28 cellular contexts compared by ENCODE assay signal in the genomic region with DNA sequence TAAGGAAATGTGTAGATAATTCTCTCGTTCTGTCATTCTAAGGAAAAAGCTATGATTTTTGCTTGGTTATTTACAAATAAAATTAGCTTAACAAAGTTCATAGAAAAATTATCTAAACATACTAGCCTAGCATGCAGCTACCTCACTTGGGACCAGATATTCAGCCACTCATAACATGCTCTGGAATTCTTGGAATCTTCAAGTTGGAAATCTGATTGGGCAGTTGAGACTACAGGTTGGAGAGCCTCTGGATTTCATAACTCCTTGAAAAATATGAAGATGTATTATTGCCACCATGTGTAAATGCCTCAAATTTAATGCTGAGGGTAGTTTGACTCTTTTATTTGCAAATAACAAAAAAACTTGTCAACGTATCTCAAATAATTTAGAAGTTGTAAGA.
"Had no signal": no experiment of that assay in that cellular context is flagged by ENCODE, and none has a peak within 500 bp of the region (broad histone marks: within the 10 kb centered on the region; RNA-seq: fewer than 3 reads in every experiment).

No MANE protein-coding gene starts in this region.

- H3K4me1 ChIP-seq: colonic mucosa, lower lobe of right lung, prostate gland, right atrium auricular region, stomach, thyroid gland had no signal

- H3K27ac ChIP-seq: colonic mucosa, epithelial cell of prostate, lower lobe of right lung, prostate gland, right atrium auricular region, stomach, thyroid gland had no signal

- H3K27me3 Mint-ChIP-seq: dendritic cell treated with granulocyte-macrophage colony-stimulating factor and Interleukin-4, amounts not matched to agents 40 ng/mL and 50 ng/mL, for 4 days; naive B cell; natural killer cell treated with Interleukin-12 subunit alpha and Interleukin-12 subunit beta and Interleukin-15 and Interleukin-18, amount 100 ng/mL, for 72 hours; type B pancreatic cell had no signal

- H3K27me3 ChIP-seq: colonic mucosa, right atrium auricular region, stomach, thyroid gland had no signal

- H3K9me3 ChIP-seq: colonic mucosa, lower lobe of right lung, mucosa of descending colon, prostate gland, right atrium auricular region, stomach, thyroid gland had no signal

- H3K27ac Mint-ChIP-seq: dendritic cell treated with granulocyte-macrophage colony-stimulating factor and Interleukin-4, amounts not matched to agents 40 ng/mL and 50 ng/mL, for 4 days; endodermal cell; immature natural killer cell; naive B cell; natural killer cell treated with Interleukin-12 subunit alpha and Interleukin-12 subunit beta and Interleukin-15 and Interleukin-18, amount 100 ng/mL, for 72 hours; stimulated activated effector memory CD8-positive, alpha-beta T cell treated with anti-CD3 and anti-CD28 coated beads, Interleukin-12 subunit alpha, Interleukin-12 subunit beta, amount 100 ng/mL, for 72 hours; type B pancreatic cell had no signal

- H3K36me3 Mint-ChIP-seq: naive B cell; natural killer cell treated with Interleukin-12 subunit alpha and Interleukin-12 subunit beta and Interleukin-15 and Interleukin-18, amount 100 ng/mL, for 72 hours; stimulated activated effector memory CD8-positive, alpha-beta T cell treated with anti-CD3 and anti-CD28 coated beads, Interleukin-12 subunit alpha, Interleukin-12 subunit beta, amount 100 ng/mL, for 72 hours; type B pancreatic cell had no signal

- H3K4me1 Mint-ChIP-seq: endodermal cell; immature natural killer cell; naive B cell; neural crest cell; stimulated activated effector memory CD8-positive, alpha-beta T cell treated with anti-CD3 and anti-CD28 coated beads, Interleukin-12 subunit alpha, Interleukin-12 subunit beta, amount 100 ng/mL, for 72 hours had no signal

- H3K9me3 Mint-ChIP-seq: neural crest cell, type B pancreatic cell had no signal

- H3K4me3 Mint-ChIP-seq: dendritic cell treated with granulocyte-macrophage colony-stimulating factor and Interleukin-4, amounts not matched to agents 40 ng/mL and 50 ng/mL, for 4 days; endodermal cell; immature natural killer cell; naive B cell; natural killer cell treated with Interleukin-12 subunit alpha and Interleukin-12 subunit beta and Interleukin-15 and Interleukin-18, amount 100 ng/mL, for 72 hours; neural crest cell; stimulated activated effector memory CD8-positive, alpha-beta T cell treated with anti-CD3 and anti-CD28 coated beads, Interleukin-12 subunit alpha, Interleukin-12 subunit beta, amount 100 ng/mL, for 72 hours; type B pancreatic cell had no signal

- DNase-seq: colonic mucosa; effector CD8-positive, alpha-beta T cell; endodermal cell; foreskin melanocyte; hypothalamus; immature natural killer cell; islet precursor cell; kidney glomerular epithelial cell; left colon; left ventricle myocardium superior; lower lobe of right lung; mucosa of descending colon; naive B cell; stimulated activated CD4-positive, alpha-beta T cell treated with anti-CD3 and anti-CD28 coated beads, Interleukin-2, amount 100 ng/mL, for 24 hours; stimulated activated CD4-positive, alpha-beta T cell treated with anti-CD3 and anti-CD28 coated beads, Interleukin-4, amount 100 ng/mL, for 24 hours; stimulated activated naive CD4-positive, alpha-beta T cell treated with Interleukin-2 at 50 U/mL for 16 hours; stomach; thyroid gland had no signal

- H3K36me3 ChIP-seq: colonic mucosa, lower lobe of right lung, prostate gland, right atrium auricular region, stomach, thyroid gland had no signal

- H3K4me3 ChIP-seq: colonic mucosa, lower lobe of right lung, mucosa of descending colon, prostate gland, right atrium auricular region, stomach, thyroid gland had no signal

- ATAC-seq: esophagus mucosa; left colon; left ventricle myocardium superior; mucosa of descending colon; natural killer cell treated with Interleukin-12 subunit alpha and Interleukin-12 subunit beta and Interleukin-15 and Interleukin-18, amount 100 ng/mL, for 72 hours; sciatic nerve; stimulated activated effector memory CD8-positive, alpha-beta T cell treated with anti-CD3 and anti-CD28 coated beads, Interleukin-12 subunit alpha, Interleukin-12 subunit beta, amount 100 ng/mL, for 72 hours had no signal
